13 cellular contexts compared by ENCODE assay signal in genomic region chr5:96567188-96567587, GRCh38.
DNase-seq lines count a peak whose midpoint lies in the region; ATAC-seq, FAIRE-seq and TF ChIP-seq lines count a peak whose summit lies in the region.
"Had no signal": no experiment of that assay in that cellular context is flagged by ENCODE, and none has a peak within 500 bp of the region (broad histone marks: within the 10 kb centered on the region; RNA-seq: fewer than 3 reads in every experiment).

No MANE protein-coding gene starts in this region.

- peaks cover 5% of the 10 kb centered on the region for H3K4me1 Mint-ChIP-seq in endodermal cell

- H3K27ac Mint-ChIP-seq in endodermal cell, result no peak overlapping the region
- H3K27ac Mint-ChIP-seq: activated CD4-positive, alpha-beta memory T cell treated with anti-CD3 and anti-CD28 coated beads, Interleukin-2, amount 10 ng/mL, durations not matched to agents 7 days and 5 days had no signal

- 84 to 87% methylated on average over 5 of the region's 5 CpGs for WGBS in endodermal cell (ENCODE audit: insufficient coverage in 1 of 2, insufficient read length in 1 of 2), 2 experiments

- no peaks in the 10 kb centered on the region for H3K36me3 Mint-ChIP-seq in endodermal cell (ENCODE audit: low read depth)
- H3K36me3 Mint-ChIP-seq: brain had no signal

- DNase-seq in DND-41 (no peak), H54 (ENCODE audit: insufficient read length, low spot score) (no peak), UCSD-AML1 (lab: John Stamatoyannopoulos, UW; ENCODE audit: unreplicated experiment) (peak; percentile 20), hepatic stellate cell (ENCODE audit: low spot score) (peak; percentile 20), endodermal cell (no peak), GM19240 (ENCODE audit: insufficient read length, low spot score) (no peak), NCI-H345 (lab: John Stamatoyannopoulos, UW) (no peak)
- DNase-seq: activated CD4-positive, alpha-beta memory T cell treated with anti-CD3 and anti-CD28 coated beads, Interleukin-2, amount 10 ng/mL, durations not matched to agents 7 days and 5 days had no signal

- no peak overlapping the region for H3K9ac ChIP-seq in DND-41 (ENCODE audit: low read depth, low read length)
- H3K9ac ChIP-seq in endodermal cell (ENCODE audit: extremely low read depth, low read length, poor library complexity, severe bottlenecking), result no peak overlapping the region

- peaks cover 3% of the 10 kb centered on the region for H3K27me3 Mint-ChIP-seq in endodermal cell (ENCODE audit: insufficient read depth)

- no peak overlapping the region for H3K4me3 Mint-ChIP-seq in endodermal cell
- H3K4me3 Mint-ChIP-seq: activated CD4-positive, alpha-beta memory T cell treated with anti-CD3 and anti-CD28 coated beads, Interleukin-2, amount 10 ng/mL, durations not matched to agents 7 days and 5 days; brain had no signal

- peak; percentile 93 for FAIRE-seq in H54 (lab: Jason Lieb, UNC)
- FAIRE-seq: G401.6 had no signal

- no peaks in the 10 kb centered on the region for H3K79me2 ChIP-seq in DND-41 (ENCODE audit: insufficient read depth, low read length)
- H3K79me2 ChIP-seq: hepatocyte had no signal

- H2AFZ ChIP-seq in DND-41 (ENCODE audit: low read depth, low read length), result peak overlapping the region; percentile 61
- H2AFZ ChIP-seq: hepatocyte had no signal

- H3K27ac ChIP-seq in DND-41 (ENCODE audit: low read length) (no peak overlapping the region), endodermal cell (ENCODE audit: low read depth, low read length) (no peak overlapping the region)
- H3K27ac ChIP-seq: hepatocyte had no signal

- H3K9me3 ChIP-seq in DND-41 (ENCODE audit: insufficient read depth, low read length, severe bottlenecking) (no peaks in the 10 kb centered on the region), endodermal cell (ENCODE audit: control insufficient read depth, low read length) (no peaks in the 10 kb centered on the region)

- no peaks in the 10 kb centered on the region for H3K36me3 ChIP-seq in DND-41 (ENCODE audit: insufficient read depth, low read length)
- no peaks in the 10 kb centered on the region for H3K36me3 ChIP-seq in endodermal cell (ENCODE audit: control insufficient read depth, insufficient read depth, low read length)

- no peak for TF ChIP-seq POLR2A in H54 (IDR thresholded peaks at IDR 0.05; ENCODE audit: low read depth, low read length)

- H3K27me3 ChIP-seq in DND-41 (ENCODE audit: insufficient read depth, low read length, poor library complexity), result peaks cover 13% of the 10 kb centered on the region
- H3K27me3 ChIP-seq in endodermal cell (ENCODE audit: control insufficient read depth, insufficient read depth, low read length, poor library complexity, severe bottlenecking), result no peaks in the 10 kb centered on the region
- H3K27me3 ChIP-seq: hepatocyte had no signal

- H3K9me3 Mint-ChIP-seq in endodermal cell, result no peaks in the 10 kb centered on the region
- H3K9me3 Mint-ChIP-seq: activated CD4-positive, alpha-beta memory T cell treated with anti-CD3 and anti-CD28 coated beads, Interleukin-2, amount 10 ng/mL, durations not matched to agents 7 days and 5 days had no signal

- peak overlapping the region; percentile 50 for H3K4me2 ChIP-seq in DND-41 (ENCODE audit: insufficient read depth, low read length)
- H3K4me2 ChIP-seq: hepatocyte had no signal

- H3K4me3 ChIP-seq in DND-41 (ENCODE audit: low read depth in 1 of 2, low read length in 2 of 2) (peak overlapping the region in 1 of 2 experiments; percentile 13; a peak in 1 of 4 replicates), endodermal cell (ENCODE audit: low read length) (no peak overlapping the region)
- H3K4me3 ChIP-seq: hepatocyte had no signal

- no peaks in the 10 kb centered on the region for H4K20me1 ChIP-seq in DND-41 (ENCODE audit: insufficient read depth, low read length)

- ATAC-seq in DND-41 (ENCODE audit: insufficient read depth, low read depth) (peak; percentile 19; the same call in 1 of the 3 replicates), GM19452 (IDR thresholded peaks at IDR 0.05; ENCODE audit: unreplicated experiment) (no peak)
- ATAC-seq: Panc1 had no signal

- H3K4me1 ChIP-seq in DND-41 (ENCODE audit: insufficient read depth, low read length) (peaks cover 15% of the 10 kb centered on the region), endodermal cell (ENCODE audit: control insufficient read depth, insufficient read depth, low read length) (no peaks in the 10 kb centered on the region)

- TF ChIP-seq CTCF in DND-41 (IDR thresholded peaks at IDR 0.05; ENCODE audit: borderline replicate concordance, extremely low read depth, low read length, poor library complexity, severe bottlenecking) (no peak), endodermal cell (conservative IDR thresholded peaks at IDR 0.05) (no peak)

Comparison
In these comparisons a context has a peak if more than half of its experiments do, and no peak if none do; other contexts are left out.
1. DNase-seq: peak in UCSD-AML1 (single experiment) and hepatic stellate cell (single experiment); none in DND-41 (single experiment), H54 (single experiment), endodermal cell (single experiment), GM19240 (single experiment) and NCI-H345 (single experiment).